Comparison of ENCODE assay signal across 8 cellular contexts in the genomic region with DNA sequence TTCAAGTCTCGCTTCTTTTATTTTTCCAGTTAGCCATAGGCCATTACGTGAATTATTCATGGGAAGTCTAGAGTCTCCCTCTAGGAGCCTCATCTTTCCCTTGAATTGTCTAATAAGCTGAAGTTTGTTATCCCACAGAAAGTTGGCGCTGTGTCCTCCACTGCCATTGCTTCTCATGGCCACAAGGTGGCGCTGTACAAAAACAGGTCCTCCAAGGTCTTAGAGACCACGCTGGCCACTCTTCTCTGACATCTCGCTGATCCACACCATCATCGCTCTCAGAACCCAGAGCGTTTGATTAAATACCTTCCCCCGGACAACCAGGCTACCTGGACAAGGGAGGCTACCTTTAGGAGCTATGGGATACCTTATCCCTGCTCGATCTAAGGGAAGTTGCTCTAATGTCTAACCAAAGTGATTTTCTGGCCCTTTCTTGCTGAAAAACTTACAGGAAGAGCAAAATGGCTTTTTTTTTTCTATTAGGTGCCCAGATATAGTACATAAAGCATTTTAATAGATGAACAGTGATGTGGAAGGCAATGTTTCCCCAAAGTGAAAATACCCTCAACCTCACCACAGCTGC.
A peak's percentile ranks its signal among the peaks of the same experiment; 100 is the strongest.
DNase-seq lines count a peak whose midpoint lies in the region; ATAC-seq and TF ChIP-seq lines count a peak whose summit lies in the region.

No MANE protein-coding gene starts in this region.

- TF ChIP-seq CTCF in GM12865 (IDR thresholded peaks at IDR 0.05; ENCODE audit: insufficient read depth, low read depth, low read length, missing control alignments) (peak; percentile 97), Panc1 (IDR thresholded peaks at IDR 0.05) (peak; percentile 93)

- H3K4me3 ChIP-seq in GM12865 (ENCODE audit: low read depth, low read length) (no peak overlapping the region), HUES6 (ENCODE audit: low read depth, low read length) (peak overlapping the region; percentile 46), Panc1 (ENCODE audit: low read depth in 2 of 2, low read length in 2 of 2) (no peak overlapping the region)

- in situ Hi-C loops in Panc1 (cut with HindIII; ENCODE audit: low pct_unique_long_range_greater_than_20kb, low sequenced_read_pairs): no loop called here

- peak overlapping the region in 1 of 5 donors; percentile 25 for H3K4me3 Mint-ChIP-seq in immature natural killer cell

- H3K9me3 Mint-ChIP-seq in immature natural killer cell: peaks cover 0 to 3% (median 0%) of the 10 kb centered on the region in 6 donors

- H3K4me1 Mint-ChIP-seq in immature natural killer cell: peaks cover 3 to 5% of the 10 kb centered on the region in 2 donors

- H3K27ac Mint-ChIP-seq in immature natural killer cell: no peak overlapping the region

- CTCF ChIA-PET in Panc1 (lab: Charles Lee): interaction anchor here (1.1 to 1.2 kb wide), 3 partner anchors 48 to 202 kb away, joined by 3 to 6 read pairs (median 4); no protein-coding TSS in a partner anchor

- no TSS peak for BruUV-seq in Panc1 (replicated peaks; lab: Mats Ljungman, UMichigan)

- H3K9ac ChIP-seq in HUES6 (ENCODE audit: low read length): no peak overlapping the region

- ATAC-seq in Panc1 (peak; percentile 75), HG03097 (IDR thresholded peaks at IDR 0.05; ENCODE audit: low FRiP score, unreplicated experiment) (no peak)

- DNase-seq in A172 (ENCODE audit: low spot score) (peak; percentile 54), GM12865 (ENCODE audit: low read depth) (peak; percentile 83), Panc1 (ENCODE audit: low read depth, low spot score) (peak; percentile 77), astrocyte of the hippocampus (ENCODE audit: low read depth, low spot score) (peak; percentile 34), immature natural killer cell (peak; percentile 6 to 21 (median 18))
- peak; percentile 15 to 33 for DNase-seq in stimulated activated CD4-positive, alpha-beta T cell treated with anti-CD3 and anti-CD28 coated beads, Interleukin-4, amount 100 ng/mL, for 48 hours (ENCODE audit: low read depth in 2 of 2)

- H3K9me3 ChIP-seq in HUES6 (ENCODE audit: control insufficient read depth, insufficient read depth, low read depth, low read length) (no peaks in the 10 kb centered on the region), Panc1 (ENCODE audit: control insufficient read depth, insufficient read depth, low read depth, low read length) (no peaks in the 10 kb centered on the region)

- H3K27me3 ChIP-seq in HUES6 (ENCODE audit: control insufficient read depth, insufficient read depth, low read length): peaks cover 3% of the 10 kb centered on the region
- peaks cover 7% of the 10 kb centered on the region; the same call in 1 of the 2 replicates for H3K27me3 ChIP-seq in Panc1 (ENCODE audit: control insufficient read depth, insufficient read depth, low read length)

- H3K36me3 ChIP-seq in HUES6 (ENCODE audit: control insufficient read depth, insufficient read depth, low read length) (no peaks in the 10 kb centered on the region), Panc1 (ENCODE audit: control insufficient read depth, insufficient read depth, low read length) (no peaks in the 10 kb centered on the region)

- H3K27ac ChIP-seq in HUES6 (ENCODE audit: low read depth, low read length): no peak overlapping the region
- no peak overlapping the region for H3K27ac ChIP-seq in Panc1 (ENCODE audit: low read length)

- intact Hi-C loops in Panc1 (cut with micrococcal nuclease; ENCODE audit: unreplicated experiment): loop anchor here (1.0 to 5.0 kb wide), 2 partner anchors 101 to 208 kb away; no protein-coding TSS in a partner anchor

- POLR2A ChIA-PET in Panc1 (lab: Charles Lee): interaction anchor here (0.6 kb wide), 1 partner anchor 105 kb away, joined by 3 read pairs; no protein-coding TSS in a partner anchor

- H3K4me1 ChIP-seq in HUES6 (ENCODE audit: control insufficient read depth, insufficient read depth, low read length) (peaks cover 4% of the 10 kb centered on the region), Panc1 (ENCODE audit: control insufficient read depth, insufficient read depth, low read length) (no peaks in the 10 kb centered on the region)

- no peaks in the 10 kb centered on the region for H3K36me3 Mint-ChIP-seq in immature natural killer cell

- H3K27me3 Mint-ChIP-seq in immature natural killer cell (ENCODE audit: low read depth in 3 of 3): peaks cover 0 to 6% (median 0%) of the 10 kb centered on the region in 3 donors

Comparison
In these comparisons a context has a peak if more than half of its experiments do, and no peak if none do; other contexts are left out.
1. DNase-seq: peak in every context shown above with its lines; median percentile 83 in GM12865; 77 in Panc1; 54 in A172; 34 in astrocyte of the hippocampus; 24 in stimulated activated CD4-positive, alpha-beta T cell treated with anti-CD3 and anti-CD28 coated beads, Interleukin-4, amount 100 ng/mL, for 48 hours; 18 in immature natural killer cell.